ENCODE assay signal across 2 cellular contexts in the genomic region with DNA sequence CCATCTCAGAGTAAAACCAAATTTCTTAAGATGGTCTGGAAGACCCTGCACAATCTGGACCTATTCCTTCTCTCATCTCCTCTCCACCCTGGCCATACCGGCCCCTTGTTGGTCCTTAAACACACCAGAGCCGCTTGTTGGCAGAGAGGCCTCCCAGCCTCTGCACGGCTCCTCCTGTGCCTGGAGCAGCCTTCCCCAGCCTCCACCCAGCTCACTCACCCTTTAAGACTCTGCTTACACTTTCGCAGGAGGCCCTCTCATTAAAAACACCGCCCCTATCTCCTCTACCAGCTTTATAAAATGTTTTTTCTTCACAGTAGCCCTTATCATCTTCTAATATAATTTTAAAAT.
TF ChIP-seq lines count a peak whose summit lies in the region.

No MANE protein-coding gene starts in this region.

TF ChIP-seq in IMR-90, 13 proteins besides CTCF, POLR2A, EP300 and RAD21:
- TF ChIP-seq NFE2L2 (IDR thresholded peaks at IDR 0.05; ENCODE audit: low read depth, low read length): no peak
- TF ChIP-seq SMC3 (IDR thresholded peaks at IDR 0.05; ENCODE audit: low read depth, low read length): no peak
- no peak for TF ChIP-seq CEBPB (IDR thresholded peaks at IDR 0.05; ENCODE audit: low read depth, low read length)
- TF ChIP-seq RFX5 (IDR thresholded peaks at IDR 0.05; ENCODE audit: low read depth, low read length): no peak
- TF ChIP-seq, protein P1, sequence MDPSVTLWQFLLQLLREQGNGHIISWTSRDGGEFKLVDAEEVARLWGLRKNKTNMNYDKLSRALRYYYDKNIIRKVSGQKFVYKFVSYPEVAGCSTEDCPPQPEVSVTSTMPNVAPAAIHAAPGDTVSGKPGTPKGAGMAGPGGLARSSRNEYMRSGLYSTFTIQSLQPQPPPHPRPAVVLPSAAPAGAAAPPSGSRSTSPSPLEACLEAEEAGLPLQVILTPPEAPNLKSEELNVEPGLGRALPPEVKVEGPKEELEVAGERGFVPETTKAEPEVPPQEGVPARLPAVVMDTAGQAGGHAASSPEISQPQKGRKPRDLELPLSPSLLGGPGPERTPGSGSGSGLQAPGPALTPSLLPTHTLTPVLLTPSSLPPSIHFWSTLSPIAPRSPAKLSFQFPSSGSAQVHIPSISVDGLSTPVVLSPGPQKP (IDR thresholded peaks at IDR 0.05; ENCODE audit: borderline replicate concordance, low read depth, low read length): no peak
- no peak for TF ChIP-seq MXI1 (IDR thresholded peaks at IDR 0.05; ENCODE audit: borderline replicate concordance, low read depth, low read length)
- no peak for TF ChIP-seq CHD1 (IDR thresholded peaks at IDR 0.05; ENCODE audit: low read depth, low read length)
- no peak for TF ChIP-seq BHLHE40 (IDR thresholded peaks at IDR 0.05; ENCODE audit: low read depth, low read length)
- TF ChIP-seq MAZ (IDR thresholded peaks at IDR 0.05; ENCODE audit: borderline replicate concordance, low read depth, low read length): no peak
- TF ChIP-seq RCOR1 (IDR thresholded peaks at IDR 0.05; ENCODE audit: insufficient replicate concordance, low read length): no peak
- no peak for TF ChIP-seq FOS (IDR thresholded peaks at IDR 0.05; ENCODE audit: low read depth, low read length)
- no peak for TF ChIP-seq MAFK (IDR thresholded peaks at IDR 0.05; ENCODE audit: low read depth, low read length)
- TF ChIP-seq, protein P2, sequence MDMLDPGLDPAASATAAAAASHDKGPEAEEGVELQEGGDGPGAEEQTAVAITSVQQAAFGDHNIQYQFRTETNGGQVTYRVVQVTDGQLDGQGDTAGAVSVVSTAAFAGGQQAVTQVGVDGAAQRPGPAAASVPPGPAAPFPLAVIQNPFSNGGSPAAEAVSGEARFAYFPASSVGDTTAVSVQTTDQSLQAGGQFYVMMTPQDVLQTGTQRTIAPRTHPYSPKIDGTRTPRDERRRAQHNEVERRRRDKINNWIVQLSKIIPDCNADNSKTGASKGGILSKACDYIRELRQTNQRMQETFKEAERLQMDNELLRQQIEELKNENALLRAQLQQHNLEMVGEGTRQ (IDR thresholded peaks at IDR 0.05; ENCODE audit: low read depth, low read length): no peak

TF ChIP-seq in SK-N-SH, 30 proteins besides CTCF, POLR2A, EP300 and RAD21:
- TF ChIP-seq, protein P3, sequence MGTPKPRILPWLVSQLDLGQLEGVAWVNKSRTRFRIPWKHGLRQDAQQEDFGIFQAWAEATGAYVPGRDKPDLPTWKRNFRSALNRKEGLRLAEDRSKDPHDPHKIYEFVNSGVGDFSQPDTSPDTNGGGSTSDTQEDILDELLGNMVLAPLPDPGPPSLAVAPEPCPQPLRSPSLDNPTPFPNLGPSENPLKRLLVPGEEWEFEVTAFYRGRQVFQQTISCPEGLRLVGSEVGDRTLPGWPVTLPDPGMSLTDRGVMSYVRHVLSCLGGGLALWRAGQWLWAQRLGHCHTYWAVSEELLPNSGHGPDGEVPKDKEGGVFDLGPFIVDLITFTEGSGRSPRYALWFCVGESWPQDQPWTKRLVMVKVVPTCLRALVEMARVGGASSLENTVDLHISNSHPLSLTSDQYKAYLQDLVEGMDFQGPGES (IDR thresholded peaks at IDR 0.05; ENCODE audit: low read depth, low read length): no peak
TF ChIP-seq in SK-N-SH: peak in this region for 0.
